In genomic region chr19:5908773-5909442, GRCh38 we compare ENCODE assay signal across 1 cellular context.
TF ChIP-seq lines count a peak whose summit lies in the region.

No MANE protein-coding gene starts in this region.

TF ChIP-seq in HepG2, 621 proteins besides CTCF, POLR2A, EP300 and RAD21 (continued from another document):
- TF ChIP-seq HNF1A (IDR thresholded peaks at IDR 0.05; ENCODE audit: low read depth): no peak
- TF ChIP-seq HNF1A (CRISPR knock-in tag; IDR thresholded peaks at IDR 0.05; ENCODE audit: borderline replicate concordance): peak; percentile 41; the same call in 1 of the 2 replicates
